37 cellular contexts compared by ENCODE assay signal in the genomic region with DNA sequence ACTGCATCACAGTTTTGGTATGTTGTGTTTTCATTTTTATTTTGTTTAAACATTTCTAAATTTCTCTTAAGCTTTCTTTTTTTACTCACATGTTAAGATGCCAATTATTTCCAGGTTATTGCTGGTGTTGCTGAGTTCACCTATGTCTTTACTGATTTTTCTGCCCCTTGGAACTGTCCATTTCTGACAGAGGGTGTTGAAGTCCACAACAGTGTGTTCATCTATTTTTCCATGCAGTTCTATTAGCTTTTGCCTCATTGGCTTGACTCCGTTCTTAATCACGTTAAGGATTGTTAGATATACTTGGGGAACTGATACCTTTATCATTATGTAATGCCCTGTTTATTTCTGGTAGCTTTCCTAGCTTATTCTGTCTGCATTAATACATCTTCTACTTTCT.
DNase-seq lines count a peak whose midpoint lies in the region; ATAC-seq, FAIRE-seq and TF ChIP-seq lines count a peak whose summit lies in the region.
"Had no signal": no experiment of that assay in that cellular context is flagged by ENCODE, and none has a peak within 500 bp of the region (broad histone marks: within the 10 kb centered on the region; RNA-seq: fewer than 3 reads in every experiment).

No MANE protein-coding gene starts in this region.

- H3K27me3 Mint-ChIP-seq in progenitor cell of endocrine pancreas: peaks cover 6% of the 10 kb centered on the region

- H3F3A ChIP-seq in GM23248 (ENCODE audit: insufficient read depth): no peaks in the 10 kb centered on the region

- H3K27ac ChIP-seq in liver (ENCODE audit: low read depth in 1 of 2, low read length in 2 of 2): peak overlapping the region; percentile 28 to 47
- H3K27ac ChIP-seq in HepG2 (ENCODE audit: extremely low read length, insufficient read depth, low read length): no peak overlapping the region
- no peak overlapping the region for H3K27ac ChIP-seq in esophagus muscularis mucosa (replicated peaks in 1 of 4)
- peak overlapping the region in 1 of 3 donors; percentile 22 for H3K27ac ChIP-seq in right lobe of liver
- H3K27ac ChIP-seq in coronary artery: no peak overlapping the region
- H3K27ac ChIP-seq in GM23248: no peak overlapping the region
- H3K27ac ChIP-seq: 22Rv1; A549; BLaER1; BLaER1 treated with 17β-estradiol and CSF1 and Interleukin-3, amounts not matched to agents 10 nM and 100 nM; C4-2B had no signal

- TF ChIP-seq CTCF in liver (IDR thresholded peaks at IDR 0.05; ENCODE audit: low read depth, low read length, missing input control) (no peak), HepG2 (CRISPR knock-in tag; IDR thresholded peaks at IDR 0.05) (no peak), esophagus muscularis mucosa (IDR thresholded peaks at IDR 0.05) (no peak), right lobe of liver (IDR thresholded peaks at IDR 0.05) (no peak), coronary artery (IDR thresholded peaks at IDR 0.05) (no peak), progenitor cell of endocrine pancreas (IDR thresholded peaks at IDR 0.05; ENCODE audit: unreplicated experiment) (no peak)

- H3K4me1 ChIP-seq in liver (ENCODE audit: control insufficient read depth in 4 of 4, insufficient read depth in 4 of 4, low read length in 3 of 4) (peaks cover 0 to 12% (median 4%) of the 10 kb centered on the region in 4 donors), HepG2 (ENCODE audit: insufficient read depth, low read length) (no peaks in the 10 kb centered on the region), esophagus muscularis mucosa (no peaks in the 10 kb centered on the region), right lobe of liver (peaks cover 0 to 6% (median 0%) of the 10 kb centered on the region in 4 donors), GM23248 (ENCODE audit: insufficient read depth) (no peaks in the 10 kb centered on the region; the same call in 1 of the 2 replicates)
- H3K4me1 ChIP-seq: A549; BE2C; BLaER1; BLaER1 treated with 17β-estradiol and CSF1 and Interleukin-3, amounts not matched to agents 10 nM and 100 nM; Caco-2 had no signal

- POLR2A ChIA-PET in HepG2 (lab: Yijun Ruan, JAX): no interaction called here

- H3K9me3 ChIP-seq in liver (ENCODE audit: control insufficient read depth in 4 of 4, low read length in 3 of 4) (no peaks in the 10 kb centered on the region), HepG2 (ENCODE audit: low read length) (no peaks in the 10 kb centered on the region), esophagus muscularis mucosa (no peaks in the 10 kb centered on the region), right lobe of liver (no peaks in the 10 kb centered on the region), GM23248 (ENCODE audit: low read depth) (no peaks in the 10 kb centered on the region)
- H3K9me3 ChIP-seq: A549; BE2C; BLaER1; BLaER1 treated with 17β-estradiol and CSF1 and Interleukin-3, amounts not matched to agents 10 nM and 100 nM; Caco-2 had no signal

- no peak overlapping the region for H3K4me2 ChIP-seq in HepG2 (ENCODE audit: low read depth, low read length)
- no peak overlapping the region for H3K4me2 ChIP-seq in GM23248 (ENCODE audit: unreplicated experiment)
- H3K4me2 ChIP-seq: A549; BLaER1; BLaER1 treated with 17β-estradiol and CSF1 and Interleukin-3, amounts not matched to agents 10 nM and 100 nM had no signal

- H3K4me3 ChIP-seq in liver (ENCODE audit: low read depth in 1 of 3, low read length in 3 of 3): no peak overlapping the region
- H3K4me3 ChIP-seq in HepG2 (replicated peaks in 1 of 3; ENCODE audit: insufficient read depth in 1 of 3, low read depth in 2 of 3, low read length in 3 of 3): no peak overlapping the region
- H3K4me3 ChIP-seq in esophagus muscularis mucosa: no peak overlapping the region
- H3K4me3 ChIP-seq in right lobe of liver: no peak overlapping the region
- H3K4me3 ChIP-seq in coronary artery: no peak overlapping the region
- no peak overlapping the region for H3K4me3 ChIP-seq in GM23248
- H3K4me3 ChIP-seq: A549; BLaER1; BLaER1 treated with 17β-estradiol and CSF1 and Interleukin-3, amounts not matched to agents 10 nM and 100 nM had no signal

- no peaks in the 10 kb centered on the region for H3K36me3 Mint-ChIP-seq in progenitor cell of endocrine pancreas (ENCODE audit: insufficient read depth)
- H3K36me3 Mint-ChIP-seq: CD14-positive monocyte; CD4-positive, alpha-beta memory T cell; CD4-positive, CD25-positive, alpha-beta regulatory T cell; CD8-positive, alpha-beta memory T cell; CD8-positive, alpha-beta T cell had no signal

- TF ChIP-seq POLR2A in HepG2 (IDR thresholded peaks at IDR 0.05; ENCODE audit: insufficient read depth in 1 of 2, low read depth in 2 of 2, low read length in 2 of 2): no peak
- no peak for TF ChIP-seq POLR2A in esophagus muscularis mucosa (IDR thresholded peaks at IDR 0.05; ENCODE audit: low read depth)
- no peak for TF ChIP-seq POLR2A in right lobe of liver (IDR thresholded peaks at IDR 0.05)

- no peaks in the 10 kb centered on the region for H3K9me2 ChIP-seq in GM23248 (ENCODE audit: insufficient read depth)

- H4K20me1 ChIP-seq in HepG2 (ENCODE audit: insufficient read depth, low read length) (no peaks in the 10 kb centered on the region), GM23248 (ENCODE audit: insufficient read depth) (no peaks in the 10 kb centered on the region)
- H4K20me1 ChIP-seq: BLaER1; BLaER1 treated with 17β-estradiol and CSF1 and Interleukin-3, amounts not matched to agents 10 nM and 100 nM had no signal

- intact Hi-C loops in HepG2 (cut with micrococcal nuclease; ENCODE audit: unreplicated experiment) (no loop called here), esophagus muscularis mucosa (cut with DNase I) (no loop called here), right lobe of liver (cut with DNase I) (no loop called here)

- no peak for TF ChIP-seq EP300 in HepG2 (IDR thresholded peaks at IDR 0.05; ENCODE audit: low read depth in 2 of 2, low read length in 2 of 2)
- TF ChIP-seq EP300 in HepG2 (CRISPR knock-in tag; IDR thresholded peaks at IDR 0.05; ENCODE audit: borderline replicate concordance): no peak
- no peak for TF ChIP-seq EP300 in esophagus muscularis mucosa (IDR thresholded peaks at IDR 0.05)

- H3K4me1 Mint-ChIP-seq in progenitor cell of endocrine pancreas (ENCODE audit: low read depth): peaks cover 7% of the 10 kb centered on the region
- H3K4me1 Mint-ChIP-seq: B cell; CD14-positive monocyte; CD4-positive, alpha-beta memory T cell; CD4-positive, CD25-positive, alpha-beta regulatory T cell; CD8-positive, alpha-beta memory T cell had no signal

- no peaks in the 10 kb centered on the region for H3K9me3 Mint-ChIP-seq in progenitor cell of endocrine pancreas (ENCODE audit: low read depth)
- H3K9me3 Mint-ChIP-seq: CD4-positive, alpha-beta T cell; CD8-positive, alpha-beta T cell had no signal

- H3K27ac Mint-ChIP-seq in progenitor cell of endocrine pancreas: no peak overlapping the region
- H3K27ac Mint-ChIP-seq: B cell; CD14-positive monocyte; CD4-positive, alpha-beta T cell; CD4-positive, CD25-positive, alpha-beta regulatory T cell; CD8-positive, alpha-beta memory T cell; CD8-positive, alpha-beta T cell had no signal

- in situ Hi-C loops in HepG2 (cut with HindIII; ENCODE audit: extremely low pct_ligation_motif_present, low pct_unique_long_range_greater_than_20kb): no loop called here
- in situ Hi-C loops in GM23248 (cut with MboI): no loop called here

- H3K27me3 ChIP-seq in liver (ENCODE audit: control insufficient read depth in 4 of 4, insufficient read depth in 4 of 4, low read length in 3 of 4) (no peaks in the 10 kb centered on the region), HepG2 (ENCODE audit: control insufficient read depth in 1 of 2, insufficient read depth in 2 of 2, low read length in 2 of 2) (peaks cover 0 to 16% of the 10 kb centered on the region in 2 experiments; a peak in 2 of 5 replicates), esophagus muscularis mucosa (peaks cover 0 to 38% (median 0%) of the 10 kb centered on the region in 4 donors), right lobe of liver (no peaks in the 10 kb centered on the region), GM23248 (replicated peaks; ENCODE audit: insufficient read depth) (no peaks in the 10 kb centered on the region)
- H3K27me3 ChIP-seq: BE2C; BLaER1; BLaER1 treated with 17β-estradiol and CSF1 and Interleukin-3, amounts not matched to agents 10 nM and 100 nM had no signal

- no peaks in the 10 kb centered on the region for H3K79me2 ChIP-seq in HepG2 (ENCODE audit: insufficient read depth, low read length)
- no peaks in the 10 kb centered on the region for H3K79me2 ChIP-seq in GM23248 (ENCODE audit: insufficient read depth)

- WGBS in liver: 37% methylated on average over 2 of the region's 2 CpGs
- 0% methylated on average over 2 of the region's 2 CpGs for WGBS in HepG2 (ENCODE audit: low lambda C conversion rate)
- 91% methylated on average over 2 of the region's 2 CpGs for WGBS in esophagus muscularis mucosa
- 33% methylated on average over 2 of the region's 2 CpGs for WGBS in right lobe of liver (ENCODE audit: insufficient coverage, low coverage, low lambda C conversion rate, missing lambda C conversion rate)
- WGBS in GM23248 (ENCODE audit: low coverage in 1 of 2, low lambda C conversion rate in 2 of 2, missing lambda C conversion rate in 2 of 2), 2 experiments: 48 to 56% methylated on average over 2 of the region's 2 CpGs

- FAIRE-seq in HepG2 (lab: Jason Lieb, UNC): no peak
- FAIRE-seq: A204.1, A549, D721Med had no signal

- no TSS peak for BruUV-seq in HepG2 (replicated peaks; lab: Mats Ljungman, UMichigan)

- no peak overlapping the region for H2AFZ ChIP-seq in HepG2 (ENCODE audit: low read length)
- H2AFZ ChIP-seq in GM23248: no peak overlapping the region

- no peak overlapping the region for H3K4me3 Mint-ChIP-seq in progenitor cell of endocrine pancreas (ENCODE audit: low read depth)
- H3K4me3 Mint-ChIP-seq: B cell; CD14-positive monocyte; CD4-positive, alpha-beta memory T cell; CD4-positive, alpha-beta T cell; CD4-positive, CD25-positive, alpha-beta regulatory T cell; CD8-positive, alpha-beta memory T cell; CD8-positive, alpha-beta T cell had no signal

- H3K36me3 ChIP-seq in liver (ENCODE audit: control insufficient read depth in 4 of 4, insufficient read depth in 3 of 4, low read depth in 1 of 4, low read length in 3 of 4) (no peaks in the 10 kb centered on the region), HepG2 (replicated peaks in 1 of 2; ENCODE audit: control insufficient read depth in 1 of 2, insufficient read depth in 2 of 2, low read length in 2 of 2) (no peaks in the 10 kb centered on the region), esophagus muscularis mucosa (no peaks in the 10 kb centered on the region), right lobe of liver (no peaks in the 10 kb centered on the region), GM23248 (ENCODE audit: low read depth) (no peaks in the 10 kb centered on the region)
- H3K36me3 ChIP-seq: BE2C; BLaER1; BLaER1 treated with 17β-estradiol and CSF1 and Interleukin-3, amounts not matched to agents 10 nM and 100 nM had no signal

- H3K9ac ChIP-seq in liver (ENCODE audit: low read depth in 1 of 2, low read length in 2 of 2): no peak overlapping the region
- H3K9ac ChIP-seq in HepG2 (ENCODE audit: insufficient read depth, low read depth, low read length): no peak overlapping the region
- H3K9ac ChIP-seq in GM23248: no peak overlapping the region
- H3K9ac ChIP-seq: BLaER1; BLaER1 treated with 17β-estradiol and CSF1 and Interleukin-3, amounts not matched to agents 10 nM and 100 nM had no signal

- ATAC-seq in HepG2: no peak
- peak; percentile 53 for ATAC-seq in left lobe of liver
- ATAC-seq in right lobe of liver: peak; percentile 46 to 65 (median 54)
- ATAC-seq: A549; CD8-positive, alpha-beta T cell had no signal

- TF ChIP-seq RAD21 in liver (IDR thresholded peaks at IDR 0.05) (no peak), HepG2 (CRISPR knock-in tag; IDR thresholded peaks at IDR 0.05) (no peak)

- CTCF ChIA-PET in HepG2 (lab: Yijun Ruan, JAX; ENCODE audit: low intra/inter-chr PET ratio, low total read pairs): no interaction called here

- DNase-seq in HepG2 (ENCODE audit: low spot score): no peak
- DNase-seq in esophagus muscularis mucosa (ENCODE audit: extremely low spot score): peak; percentile 4
- DNase-seq in left lobe of liver (ENCODE audit: low spot score): no peak
- no peak for DNase-seq in right lobe of liver
- no peak for DNase-seq in coronary artery (ENCODE audit: low spot score)
- no peak for DNase-seq in GM23248
- no peak for DNase-seq in progenitor cell of endocrine pancreas (ENCODE audit: low spot score, unreplicated experiment)
- DNase-seq: 8988T; ACHN; AML-193; BE2C; C1 segment of cervical spinal cord; Caco-2; Calu3; CD4-positive, alpha-beta memory T cell; CD4-positive, alpha-beta T cell; CD4-positive, CD25-positive, alpha-beta regulatory T cell; CD8-positive, alpha-beta memory T cell; CD8-positive, alpha-beta T cell; COR-L47; DMS 273 treated with DMSO at 0.1 percent for 48 hours; DMS153; DMS53; DMS79; DMS79 treated with DMSO at 0.1 percent for 48 hours; DND-41; EL had no signal

Comparison
In these comparisons a context has a peak if more than half of its experiments do, and no peak if none do; other contexts are left out.
1. H3K27ac ChIP-seq: peak in liver (2 of 2); none in HepG2 (single experiment), esophagus muscularis mucosa (0 of 4), coronary artery (0 of 2) and GM23248 (single experiment).